In genomic region chr10:101708073-101708472, GRCh38 we compare ENCODE assay signal across 21 cellular contexts.
"Had no signal": no experiment of that assay in that cellular context is flagged by ENCODE, and none has a peak within 500 bp of the region (broad histone marks: within the 10 kb centered on the region; RNA-seq: fewer than 3 reads in every experiment).

No MANE protein-coding gene starts in this region.

- H3K9me3 Mint-ChIP-seq: immature natural killer cell; natural killer cell treated with Interleukin-12 subunit alpha and Interleukin-12 subunit beta and Interleukin-15 and Interleukin-18, amount 100 ng/mL, for 72 hours had no signal

- H3K36me3 Mint-ChIP-seq: immature natural killer cell; memory B cell; mesothelial cell of epicardium; natural killer cell treated with Interleukin-12 subunit alpha and Interleukin-12 subunit beta and Interleukin-15 and Interleukin-18, amount 100 ng/mL, for 72 hours had no signal

- H3K4me3 Mint-ChIP-seq: immature natural killer cell; memory B cell; mesothelial cell of epicardium; natural killer cell treated with Interleukin-12 subunit alpha and Interleukin-12 subunit beta and Interleukin-15 and Interleukin-18, amount 100 ng/mL, for 72 hours had no signal

- H3K9me3 ChIP-seq: left ventricle myocardium inferior, lower lobe of right lung, pancreas, suprapubic skin, thyroid gland, upper lobe of left lung, vagina had no signal

- H3K4me1 ChIP-seq: foreskin keratinocyte, lower lobe of right lung, pancreas, suprapubic skin, thyroid gland, vagina had no signal

- H3K36me3 ChIP-seq: left ventricle myocardium inferior, lower lobe of right lung, pancreas, suprapubic skin, thyroid gland, upper lobe of left lung, vagina had no signal

- H3K4me1 Mint-ChIP-seq: immature natural killer cell, mesothelial cell of epicardium had no signal

- H3K27me3 ChIP-seq: pancreas, thyroid gland, vagina had no signal

- DNase-seq: dermis blood vessel endothelial cell; erythroblast; foreskin keratinocyte; immature natural killer cell; left ventricle myocardium inferior; lower lobe of right lung; occipital lobe; pancreas; right cardiac atrium; small intestine; stimulated activated CD4-positive, alpha-beta T cell treated with anti-CD3 and anti-CD28 coated beads, Interleukin-12 subunit alpha, Interleukin-12 subunit beta, amount 100 ng/mL, for 4 hours; thyroid gland; upper lobe of left lung had no signal

- H3K4me3 ChIP-seq: left ventricle myocardium inferior, lower lobe of right lung, pancreas, suprapubic skin, thyroid gland, upper lobe of left lung, vagina had no signal

- H3K27ac ChIP-seq: foreskin keratinocyte, left ventricle myocardium inferior, lower lobe of right lung, pancreas, suprapubic skin, thyroid gland, upper lobe of left lung, vagina had no signal

- H3K27ac Mint-ChIP-seq: immature natural killer cell; memory B cell; mesothelial cell of epicardium; natural killer cell treated with Interleukin-12 subunit alpha and Interleukin-12 subunit beta and Interleukin-15 and Interleukin-18, amount 100 ng/mL, for 72 hours; progenitor cell of endocrine pancreas had no signal

- ATAC-seq: foreskin keratinocyte; lower lobe of right lung; natural killer cell treated with Interleukin-12 subunit alpha and Interleukin-12 subunit beta and Interleukin-15 and Interleukin-18, amount 100 ng/mL, for 72 hours; pancreas; right cardiac atrium had no signal

- FAIRE-seq: endothelial cell of umbilical vein, keratinocyte, pancreas, small intestine had no signal
